ENCODE assay signal across 9 cellular contexts in genomic region chr4:93788712-93789111, GRCh38. TPM values are rescaled to one million over a fixed set of nuclear protein-coding genes. Genes with fewer than 3 reads are reported as not detected.
DNase-seq lines count a peak whose midpoint lies in the region; ATAC-seq and TF ChIP-seq lines count a peak whose summit lies in the region.
"Had no signal": no experiment of that assay in that cellular context is flagged by ENCODE, and none has a peak within 500 bp of the region (broad histone marks: within the 10 kb centered on the region; RNA-seq: fewer than 3 reads in every experiment).

No MANE protein-coding gene starts in this region.

- TF ChIP-seq CTCF in testis (IDR thresholded peaks at IDR 0.05), result peak in 2 of 3 experiments; percentile 26 to 43

- intact Hi-C loops in testis (cut with DNase I; ENCODE audit: low total_unique reads), result no loop called here

- H3K27me3 ChIP-seq in testis, result no peaks in the 10 kb centered on the region

- H3K27ac ChIP-seq in testis, result no peak overlapping the region

- no peaks in the 10 kb centered on the region for H3K36me3 ChIP-seq in testis (ENCODE audit: low read depth, missing control alignments)

- H3K9me3 ChIP-seq in testis, result no peaks in the 10 kb centered on the region

- no peak for TF ChIP-seq POLR2A in testis (IDR thresholded peaks at IDR 0.05)

- ATAC-seq in GM21447 (IDR thresholded peaks at IDR 0.05; ENCODE audit: unreplicated experiment) (no peak), HG02970 (IDR thresholded peaks at IDR 0.05; ENCODE audit: low FRiP score, unreplicated experiment) (no peak)

- DNase-seq in SIG-M5 treated with dmso at 0.1 percent for 504 hours (lab: John Stamatoyannopoulos, UW; ENCODE audit: unreplicated experiment), result peak; percentile 1
- no peak for DNase-seq in SIG-M5 (lab: John Stamatoyannopoulos, UW)
- peak; percentile 12 for DNase-seq in M059J (ENCODE audit: low read depth)
- DNase-seq in dermis blood vessel endothelial cell, result peak; percentile 42
- DNase-seq in testis, result no peak
- DNase-seq in C1 segment of cervical spinal cord (lab: John Stamatoyannopoulos, UW), result no peak

- no peaks in the 10 kb centered on the region for H3K4me1 ChIP-seq in testis

- WGBS in testis, 2 donors, result 85 to 88% methylated on average over 1 of the region's 1 CpG

- no peak overlapping the region for H3K4me3 ChIP-seq in testis

RNA-seq across cellular contexts. Expression of gene ATOH1, which starts 39.8 kb away (rescaled TPM):
- not detected in 2 replicates for total RNA-seq in M059J (2014; rRNA removed; shearing (Covaris generic))
- total RNA-seq in dermis blood vessel endothelial cell (not detected in 2 replicates), testis (not detected)
- polyA plus RNA-seq in testis (ENCODE audit: insufficient read depth, low read depth, low replicate concordance), result not detected
- total RNA-seq: Daoy had no signal

Comparison
In these comparisons a context has a peak if more than half of its experiments do, and no peak if none do; other contexts are left out.
1. DNase-seq: peak in SIG-M5 treated with dmso at 0.1 percent for 504 hours (single experiment), M059J (single experiment) and dermis blood vessel endothelial cell (single experiment); none in SIG-M5 (single experiment), testis (single experiment) and C1 segment of cervical spinal cord (0 of 14).